12 cellular contexts compared by ENCODE assay signal in genomic region chr16:66930189-66930588, GRCh38. TPM values are rescaled to one million over a fixed set of nuclear protein-coding genes. Genes with fewer than 3 reads are reported as not detected.
DNase-seq lines count a peak whose midpoint lies in the region; ATAC-seq lines count a peak whose summit lies in the region.
"Had no signal": no experiment of that assay in that cellular context is flagged by ENCODE, and none has a peak within 500 bp of the region (broad histone marks: within the 10 kb centered on the region; RNA-seq: fewer than 3 reads in every experiment).

No MANE protein-coding gene starts in this region.

- no peak for ATAC-seq in GM21717 (IDR thresholded peaks at IDR 0.05; ENCODE audit: unreplicated experiment)

- DNase-seq in H4 (ENCODE audit: low spot score) = peak; percentile 65
- DNase-seq in NCI-H82 treated with DMSO at 0.1 percent for 48 hours (lab: John Stamatoyannopoulos, UW; ENCODE audit: unreplicated experiment) = peak; percentile 22
- DNase-seq in epithelial cell of prostate (ENCODE audit: low read depth, low spot score) = no peak
- DNase-seq in mucosa of gallbladder (ENCODE audit: low spot score) = peak; percentile 34
- no peak for DNase-seq in stimulated activated CD4-positive, alpha-beta T cell treated with anti-CD3 and anti-CD28 coated beads, Interleukin-4, amount 100 ng/mL, for 24 hours
- no peak for DNase-seq in stimulated activated CD4-positive, alpha-beta T cell treated with anti-CD3 and anti-CD28 coated beads, Interleukin-4, amount 100 ng/mL, for 1 hour
- no peak for DNase-seq in NCI-H2029 (lab: John Stamatoyannopoulos, UW)
- DNase-seq: NCI-H1436 treated with DMSO at 0.1 percent for 48 hours; spleen; stimulated activated naive CD4-positive, alpha-beta T cell had no signal

- peak overlapping the region; percentile 54 for H3K27ac ChIP-seq in epithelial cell of prostate
- H3K27ac ChIP-seq: spleen had no signal

RNA-seq across cellular contexts. Expression of gene CIAO2B, which starts 4.0 kb away (rescaled TPM):
- total RNA-seq in H4 (2014; rRNA removed; shearing (Covaris generic)) = 207 and 213 TPM in 2 replicates
- 84.5 TPM for total RNA-seq in mucosa of gallbladder

RNA-seq across cellular contexts. Expression of gene RRAD, which starts 4.9 kb away (rescaled TPM):
- 0.12 TPM in 1 of 2 replicates, not detected in the other for total RNA-seq in H4 (2014; rRNA removed; shearing (Covaris generic))
- total RNA-seq in mucosa of gallbladder = 9.4 TPM

RNA-seq across cellular contexts. Expression of gene CES2, which starts 5.1 kb away (rescaled TPM):
- 13.8 and 15.6 TPM in 2 replicates for total RNA-seq in H4 (2014; rRNA removed; shearing (Covaris generic))
- 187 TPM for total RNA-seq in mucosa of gallbladder

RNA-seq across cellular contexts. Expression of gene CDH16, which starts 11.5 kb away (rescaled TPM):
- not detected in 2 replicates for total RNA-seq in H4 (2014; rRNA removed; shearing (Covaris generic))
- 8.7 TPM for total RNA-seq in mucosa of gallbladder
- total RNA-seq: glomerular endothelial cell, spleen had no signal

RNA-seq across cellular contexts. Expression of gene CES3, which starts 30.9 kb away (rescaled TPM):
- 0.68 and 1.2 TPM in 2 replicates for total RNA-seq in H4 (2014; rRNA removed; shearing (Covaris generic))
- 5.2 TPM for total RNA-seq in mucosa of gallbladder

Comparison
In these comparisons a context has a peak if more than half of its experiments do, and no peak if none do; other contexts are left out.
1. DNase-seq: peak in H4 (single experiment), NCI-H82 treated with DMSO at 0.1 percent for 48 hours (single experiment) and mucosa of gallbladder (single experiment); none in epithelial cell of prostate (single experiment), stimulated activated CD4-positive, alpha-beta T cell treated with anti-CD3 and anti-CD28 coated beads, Interleukin-4, amount 100 ng/mL, for 24 hours (single experiment), stimulated activated CD4-positive, alpha-beta T cell treated with anti-CD3 and anti-CD28 coated beads, Interleukin-4, amount 100 ng/mL, for 1 hour (single experiment) and NCI-H2029 (single experiment).
2. RNA of gene CES2, which starts 5.1 kb away (total RNA-seq): 187 TPM in mucosa of gallbladder (single experiment); 13.8 to 15.6 TPM in H4; every median in the first group is over 10 times any median in the second.